Comparison of ENCODE assay signal across 11 cellular contexts in the genomic region with DNA sequence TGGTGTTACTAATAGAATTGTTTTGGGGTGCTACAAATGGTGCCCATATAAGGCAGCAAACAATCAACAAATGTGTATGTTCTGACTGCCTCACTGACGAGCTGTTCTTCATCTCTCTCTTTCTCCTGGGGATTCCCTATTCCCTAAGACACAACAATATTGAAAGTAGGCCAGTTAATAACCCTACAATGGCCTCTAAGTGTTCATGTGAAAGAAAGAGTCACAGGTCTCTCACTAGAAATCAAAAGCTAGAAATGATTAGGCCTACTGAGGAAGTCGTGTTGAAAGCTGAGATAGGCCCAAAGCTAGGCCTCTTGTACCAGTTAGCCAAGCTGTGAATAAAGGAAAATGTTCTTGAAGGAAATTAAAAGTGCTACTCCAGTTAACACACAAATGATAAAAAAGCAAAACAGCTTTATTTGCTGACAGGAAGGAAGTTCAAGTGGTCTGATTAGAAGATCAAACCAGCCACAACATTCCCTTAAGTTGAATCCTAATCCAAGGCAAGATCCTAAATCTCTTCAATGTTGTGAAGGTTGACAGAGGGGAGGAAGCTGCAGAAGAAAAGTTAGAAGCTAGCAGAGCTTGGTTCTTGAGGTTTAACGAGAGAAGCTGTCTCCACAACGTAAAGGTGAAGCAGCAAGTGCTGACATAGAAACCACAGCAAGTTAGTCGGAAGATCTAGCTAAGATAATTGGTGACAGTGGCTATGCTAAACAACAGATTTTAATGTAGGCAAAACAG. TPM values are rescaled to one million over a fixed set of nuclear protein-coding genes. Genes with fewer than 3 reads are reported as not detected.
A peak's percentile ranks its signal among the peaks of the same experiment; 100 is the strongest.
DNase-seq lines count a peak whose midpoint lies in the region; ATAC-seq and TF ChIP-seq lines count a peak whose summit lies in the region.
"Had no signal": no experiment of that assay in that cellular context is flagged by ENCODE, and none has a peak within 500 bp of the region (broad histone marks: within the 10 kb centered on the region; RNA-seq: fewer than 3 reads in every experiment).

No MANE protein-coding gene starts in this region.

- no peak overlapping the region for H3K9ac ChIP-seq in muscle layer of colon (ENCODE audit: low read length)

- H3K4me3 Mint-ChIP-seq in activated T-helper 1 cell treated with anti-CD3 and anti-CD28 coated beads, Interleukin-12 subunit alpha, Interleukin-12 subunit beta, Interleukin-2, Interleukin-4 antibody, amounts not matched to agents 30 ng/mL and 10 ng/mL and 1 ng/mL, durations not matched to agents 14 hours and 24 hours and 36 hours = peak overlapping the region; percentile 58

- H3K9me3 Mint-ChIP-seq in activated T-helper 1 cell treated with anti-CD3 and anti-CD28 coated beads, Interleukin-12 subunit alpha, Interleukin-12 subunit beta, Interleukin-2, Interleukin-4 antibody, amounts not matched to agents 30 ng/mL and 10 ng/mL and 1 ng/mL, durations not matched to agents 14 hours and 24 hours and 36 hours = no peaks in the 10 kb centered on the region

- no peaks in the 10 kb centered on the region for H3K27me3 Mint-ChIP-seq in activated T-helper 1 cell treated with anti-CD3 and anti-CD28 coated beads, Interleukin-12 subunit alpha, Interleukin-12 subunit beta, Interleukin-2, Interleukin-4 antibody, amounts not matched to agents 30 ng/mL and 10 ng/mL and 1 ng/mL, durations not matched to agents 14 hours and 24 hours and 36 hours (ENCODE audit: insufficient read depth)

- ATAC-seq in GM21723 (IDR thresholded peaks at IDR 0.05; ENCODE audit: unreplicated experiment) (peak; percentile 43), GM18505 (IDR thresholded peaks at IDR 0.05; ENCODE audit: unreplicated experiment) (no peak), left lobe of liver (no peak)

- H3K9me3 ChIP-seq in A673 (ENCODE audit: low read depth, low read length, poor library complexity, severe bottlenecking) (no peaks in the 10 kb centered on the region), muscle layer of colon (ENCODE audit: low read length) (no peaks in the 10 kb centered on the region)

- H3K36me3 Mint-ChIP-seq in activated T-helper 1 cell treated with anti-CD3 and anti-CD28 coated beads, Interleukin-12 subunit alpha, Interleukin-12 subunit beta, Interleukin-2, Interleukin-4 antibody, amounts not matched to agents 30 ng/mL and 10 ng/mL and 1 ng/mL, durations not matched to agents 14 hours and 24 hours and 36 hours (ENCODE audit: low read depth) = peaks cover 12% of the 10 kb centered on the region

- H3K4me3 ChIP-seq in A673 (ENCODE audit: low read depth, low read length, poor library complexity, severe bottlenecking) = no peak overlapping the region
- H3K4me3 ChIP-seq in muscle layer of colon (ENCODE audit: low read depth in 1 of 2, low read length in 2 of 2) = no peak overlapping the region

- H3K27ac ChIP-seq in A673 (ENCODE audit: low read depth, low read length, poor library complexity, severe bottlenecking) (peak overlapping the region; percentile 16), muscle layer of colon (ENCODE audit: low read depth, low read length) (peak overlapping the region; percentile 54)

- intact Hi-C loops in A673 (cut with micrococcal nuclease; ENCODE audit: unreplicated experiment) = no loop called here
- intact Hi-C loops in activated T-helper 1 cell treated with anti-CD3 and anti-CD28 coated beads, Interleukin-12 subunit alpha, Interleukin-12 subunit beta, Interleukin-2, Interleukin-4 antibody, amounts not matched to agents 30 ng/mL and 10 ng/mL and 1 ng/mL, durations not matched to agents 14 hours and 24 hours and 36 hours (cut with micrococcal nuclease) = loop anchor here (1.0 to 2.0 kb wide), 8 partner anchors 10 to 364 kb away; a partner anchor contains a TSS

- no peak for TF ChIP-seq CTCF in A673 (conservative IDR thresholded peaks at IDR 0.05; ENCODE audit: low read depth, low read length)

- DNase-seq in A673 (ENCODE audit: low spot score) = peak; percentile 16
- peak; percentile 49 for DNase-seq in activated T-helper 1 cell treated with anti-CD3 and anti-CD28 coated beads, Interleukin-12 subunit alpha, Interleukin-12 subunit beta, Interleukin-2, Interleukin-4 antibody, amounts not matched to agents 30 ng/mL and 10 ng/mL and 1 ng/mL, durations not matched to agents 14 hours and 24 hours and 36 hours (ENCODE audit: low spot score)
- no peak for DNase-seq in left lobe of liver (ENCODE audit: low spot score)
- DNase-seq in GF-D8 (lab: John Stamatoyannopoulos, UW) = no peak
- no peak for DNase-seq in NCI-H524 treated with DMSO at 0.1 percent for 48 hours (lab: John Stamatoyannopoulos, UW)
- DNase-seq: NCI-H1930; SHP77; stimulated activated CD4-positive, alpha-beta T cell treated with anti-CD3 and anti-CD28 coated beads, Interleukin-4, amount 100 ng/mL, for 1 hour had no signal

- H3K4me1 ChIP-seq in A673 (ENCODE audit: insufficient read depth, low read length, poor library complexity, severe bottlenecking) = no peaks in the 10 kb centered on the region
- peaks cover 74% of the 10 kb centered on the region for H3K4me1 ChIP-seq in muscle layer of colon (ENCODE audit: insufficient read depth, low read length)

- H3K27me3 ChIP-seq in A673 (replicated peaks; ENCODE audit: insufficient read depth, low read depth, low read length, poor library complexity) (no peaks in the 10 kb centered on the region), muscle layer of colon (ENCODE audit: control insufficient read depth in 1 of 2, insufficient read depth in 2 of 2, low read length in 2 of 2) (no peaks in the 10 kb centered on the region)

- H3K36me3 ChIP-seq in A673 (ENCODE audit: insufficient read depth, low read length, poor library complexity, severe bottlenecking) (no peaks in the 10 kb centered on the region), muscle layer of colon (ENCODE audit: insufficient read depth, low read length) (no peaks in the 10 kb centered on the region)

- CTCF ChIA-PET in A673 (lab: Charles Lee) = interaction anchor here (0.5 kb wide), 1 partner anchor 315 kb away, joined by 11 read pairs; no protein-coding TSS in a partner anchor

- no TSS peak for BruUV-seq in A673 (replicated peaks; lab: Mats Ljungman, UMichigan)

- POLR2A ChIA-PET in A673 (lab: Charles Lee; ENCODE audit: low non-redundant PET) = interaction anchor here (0.7 kb wide), 1 partner anchor 108 kb away, joined by 3 read pairs; no protein-coding TSS in a partner anchor

- H3K4me1 Mint-ChIP-seq in activated T-helper 1 cell treated with anti-CD3 and anti-CD28 coated beads, Interleukin-12 subunit alpha, Interleukin-12 subunit beta, Interleukin-2, Interleukin-4 antibody, amounts not matched to agents 30 ng/mL and 10 ng/mL and 1 ng/mL, durations not matched to agents 14 hours and 24 hours and 36 hours (ENCODE audit: low read depth) = peaks cover 94% of the 10 kb centered on the region

- H3K27ac Mint-ChIP-seq in activated T-helper 1 cell treated with anti-CD3 and anti-CD28 coated beads, Interleukin-12 subunit alpha, Interleukin-12 subunit beta, Interleukin-2, Interleukin-4 antibody, amounts not matched to agents 30 ng/mL and 10 ng/mL and 1 ng/mL, durations not matched to agents 14 hours and 24 hours and 36 hours = peak overlapping the region; percentile 97

- TF ChIP-seq POLR2A in GM18505 (IDR thresholded peaks at IDR 0.05; ENCODE audit: borderline replicate concordance, extremely low read depth, insufficient read depth, insufficient read length) = no peak

RNA-seq across cellular contexts. Expression of a gene that starts 26.3 kb away (rescaled TPM):
- total RNA-seq in A673 (2021) (16.1 and 19.5 TPM in 2 replicates), left lobe of liver (9.9 TPM)
- 47.4 and 49.8 TPM in 2 replicates for total RNA-seq in activated T-helper 1 cell treated with anti-CD3 and anti-CD28 coated beads, Interleukin-12 subunit alpha, Interleukin-12 subunit beta, Interleukin-2, Interleukin-4 antibody, amounts not matched to agents 30 ng/mL and 10 ng/mL and 1 ng/mL, durations not matched to agents 14 hours and 24 hours and 36 hours

Comparison
In these comparisons a context has a peak if more than half of its experiments do, and no peak if none do; other contexts are left out.
1. DNase-seq: peak in A673 (single experiment) and activated T-helper 1 cell treated with anti-CD3 and anti-CD28 coated beads, Interleukin-12 subunit alpha, Interleukin-12 subunit beta, Interleukin-2, Interleukin-4 antibody, amounts not matched to agents 30 ng/mL and 10 ng/mL and 1 ng/mL, durations not matched to agents 14 hours and 24 hours and 36 hours (single experiment); none in left lobe of liver (single experiment), GF-D8 (single experiment) and NCI-H524 treated with DMSO at 0.1 percent for 48 hours (single experiment).